In genomic region chr2:28624798-28625701, GRCh38 we compare ENCODE assay signal across 8 cellular contexts.
DNase-seq lines count a peak whose midpoint lies in the region; ATAC-seq and TF ChIP-seq lines count a peak whose summit lies in the region.

No MANE protein-coding gene starts in this region.

- TF ChIP-seq CTCF in HFFc6 (IDR thresholded peaks at IDR 0.05): no peak
- TF ChIP-seq CTCF in activated B cell treated with CpG ODN at 0.5 μM for 24 hours (IDR thresholded peaks at IDR 0.05): no peak
- peak; percentile 14 for TF ChIP-seq CTCF in choroid plexus epithelial cell (conservative IDR thresholded peaks at IDR 0.05; ENCODE audit: low read depth, low read length)
- TF ChIP-seq CTCF in mesothelial cell of epicardium (IDR thresholded peaks at IDR 0.05; ENCODE audit: unreplicated experiment): no peak

- intact Hi-C loops in activated B cell treated with CpG ODN at 0.5 μM for 24 hours (cut with micrococcal nuclease): loop anchor here (1.0 to 2.0 kb wide), 2 partner anchors 30 to 126 kb away; partner anchors contain the start of gene PPP1CB

- POLR2A ChIA-PET in activated B cell treated with CpG ODN at 0.5 μM for 24 hours (lab: Charles Lee): interaction anchor here (0.7 to 1.0 kb wide), 2 partner anchors 10 to 31 kb away, joined by 3 read pairs; no protein-coding TSS in a partner anchor

- CTCF ChIA-PET in activated B cell treated with CpG ODN at 0.5 μM for 24 hours (lab: Charles Lee): interaction anchor here (2.2 kb wide), 1 partner anchor 30 kb away, joined by 15 read pairs; no protein-coding TSS in a partner anchor

- H3K9me3 Mint-ChIP-seq in HFFc6: no peaks in the 10 kb centered on the region
- no peaks in the 10 kb centered on the region for H3K9me3 Mint-ChIP-seq in activated B cell treated with CpG ODN at 0.5 μM for 24 hours
- no peaks in the 10 kb centered on the region for H3K9me3 Mint-ChIP-seq in mesothelial cell of epicardium

- ATAC-seq in activated B cell treated with CpG ODN at 0.5 μM for 24 hours (ENCODE audit: low read depth) (peak; percentile 66), HG02623 (IDR thresholded peaks at IDR 0.05; ENCODE audit: unreplicated experiment) (no peak)

- H3K27me3 Mint-ChIP-seq in HFFc6 (ENCODE audit: insufficient read depth) (peaks cover 3% of the 10 kb centered on the region; the same call in 1 of the 2 replicates), activated B cell treated with CpG ODN at 0.5 μM for 24 hours (no peaks in the 10 kb centered on the region), mesothelial cell of epicardium (ENCODE audit: low read depth) (no peaks in the 10 kb centered on the region)

- DNase-seq in Ammon's horn (ENCODE audit: low spot score) (peak; percentile 57), HFFc6 (peak; percentile 32), activated B cell treated with CpG ODN at 0.5 μM for 24 hours (peak; percentile 22), choroid plexus epithelial cell (ENCODE audit: low read depth) (peak; percentile 87), mesothelial cell of epicardium (ENCODE audit: low spot score in 2 of 2, unreplicated experiment in 2 of 2) (no peak), NAMALWA (ENCODE audit: low spot score) (no peak)
- peak; percentile 43 to 47 for DNase-seq in stimulated activated CD8-positive, alpha-beta memory T cell treated with anti-CD3 and anti-CD28 coated beads, Interleukin-7, amount 100 ng/mL, for 4 hours (ENCODE audit: low read depth in 2 of 2)

- no peaks in the 10 kb centered on the region for H3K36me3 Mint-ChIP-seq in HFFc6 (ENCODE audit: low read depth)
- H3K36me3 Mint-ChIP-seq in activated B cell treated with CpG ODN at 0.5 μM for 24 hours (ENCODE audit: low read depth): no peaks in the 10 kb centered on the region
- H3K36me3 Mint-ChIP-seq in mesothelial cell of epicardium: no peaks in the 10 kb centered on the region

- peaks cover 45% of the 10 kb centered on the region for H3K4me1 Mint-ChIP-seq in HFFc6 (ENCODE audit: low read depth)
- H3K4me1 Mint-ChIP-seq in activated B cell treated with CpG ODN at 0.5 μM for 24 hours: peaks cover 42% of the 10 kb centered on the region
- H3K4me1 Mint-ChIP-seq in mesothelial cell of epicardium: peaks cover 43% of the 10 kb centered on the region

- H3K4me3 ChIP-seq in choroid plexus epithelial cell (ENCODE audit: low read depth, low read length): no peak overlapping the region

- H3K27ac Mint-ChIP-seq in HFFc6 (peak overlapping the region; percentile 47), activated B cell treated with CpG ODN at 0.5 μM for 24 hours (peak overlapping the region; percentile 71), mesothelial cell of epicardium (peak overlapping the region; percentile 53)

- H3K4me3 Mint-ChIP-seq in HFFc6 (peak overlapping the region; percentile 51; the same call in 1 of the 2 replicates), activated B cell treated with CpG ODN at 0.5 μM for 24 hours (peak overlapping the region; percentile 61), mesothelial cell of epicardium (no peak overlapping the region)

Comparison
In these comparisons a context has a peak if more than half of its experiments do, and no peak if none do; other contexts are left out.
1. DNase-seq: peak in Ammon's horn (single experiment), HFFc6 (single experiment), activated B cell treated with CpG ODN at 0.5 μM for 24 hours (single experiment), choroid plexus epithelial cell (single experiment) and stimulated activated CD8-positive, alpha-beta memory T cell treated with anti-CD3 and anti-CD28 coated beads, Interleukin-7, amount 100 ng/mL, for 4 hours (2 of 2); none in mesothelial cell of epicardium (0 of 2) and NAMALWA (single experiment).
2. Peak in every context shown above with its lines, with median percentiles within 50 percentile points of each other: H3K27ac Mint-ChIP-seq.